ENCODE assay signal across 8 cellular contexts in genomic region chr2:37890893-37891495, GRCh38. TPM values are rescaled to one million over a fixed set of nuclear protein-coding genes. Genes with fewer than 3 reads are reported as not detected.
DNase-seq lines count a peak whose midpoint lies in the region; ATAC-seq and TF ChIP-seq lines count a peak whose summit lies in the region.

No MANE protein-coding gene starts in this region.

- DNase-seq in CD8-positive, alpha-beta T cell = peak; percentile 27 to 75 (median 55)
- DNase-seq in H7 = peak; percentile 76
- DNase-seq in NCI-H2227 (lab: John Stamatoyannopoulos, UW; ENCODE audit: unreplicated experiment) = peak; percentile 79
- DNase-seq in activated CD4-positive, CD25-positive, alpha-beta regulatory T cell treated with anti-CD3 and anti-CD28 coated beads, Interleukin-2, amount 50 U/mL, for 72 hours = peak; percentile 73
- peak; percentile 58 for DNase-seq in cerebellar cortex (ENCODE audit: low spot score)
- peak; percentile 74 to 90 for DNase-seq in left lung
- DNase-seq in stimulated activated CD4-positive, alpha-beta T cell treated with anti-CD3 and anti-CD28 coated beads, Interleukin-4, amount 100 ng/mL, for 4 hours = peak; percentile 53 to 65

- no peak overlapping the region for H3K27ac ChIP-seq in CD8-positive, alpha-beta T cell (ENCODE audit: low read depth, low read length)
- no peak overlapping the region for H3K27ac ChIP-seq in left lung

- CTCF ChIA-PET in CD8-positive, alpha-beta T cell (lab: Charles Lee) = interaction anchor here (0.7 to 8.3 kb wide), 14 partner anchors 8 to 664 kb away, joined by 3 to 96 read pairs (median 4); partner anchors contain the start of gene RMDN2

- H3K27ac Mint-ChIP-seq in CD8-positive, alpha-beta T cell = no peak overlapping the region

- no peaks in the 10 kb centered on the region for H3K27me3 ChIP-seq in CD8-positive, alpha-beta T cell (ENCODE audit: insufficient read depth, low read length)
- H3K27me3 ChIP-seq in H7 (ENCODE audit: control insufficient read depth, insufficient read depth, low read length) = no peaks in the 10 kb centered on the region
- no peaks in the 10 kb centered on the region for H3K27me3 ChIP-seq in left lung

- no peak overlapping the region for H3K4me3 ChIP-seq in CD8-positive, alpha-beta T cell (ENCODE audit: low read depth, low read length)
- H3K4me3 ChIP-seq in H7 (ENCODE audit: insufficient read depth, low read depth, low read length) (no peak overlapping the region), left lung (no peak overlapping the region)

- H3K9me3 ChIP-seq in CD8-positive, alpha-beta T cell (ENCODE audit: low read length) = no peaks in the 10 kb centered on the region
- no peaks in the 10 kb centered on the region for H3K9me3 ChIP-seq in left lung

- peak; percentile 57 for ATAC-seq in CD8-positive, alpha-beta T cell
- ATAC-seq in left lung = peak; percentile 70
- ATAC-seq in GM21515 (IDR thresholded peaks at IDR 0.05; ENCODE audit: unreplicated experiment) = no peak

- intact Hi-C loops in CD8-positive, alpha-beta T cell (cut with DNase I, micrococcal nuclease) = loop anchor here (1.0 to 10.0 kb wide), 4 partner anchors 34 to 495 kb away; partner anchors contain the start of gene RMDN2 (in 1 of the 2)
- intact Hi-C loops in left lung (cut with DNase I) = no loop called here

- no peak overlapping the region for H3K4me3 Mint-ChIP-seq in CD8-positive, alpha-beta T cell

- H3K36me3 Mint-ChIP-seq in CD8-positive, alpha-beta T cell = no peaks in the 10 kb centered on the region

- no peaks in the 10 kb centered on the region for H3K9me3 Mint-ChIP-seq in CD8-positive, alpha-beta T cell

- no peaks in the 10 kb centered on the region for H3K36me3 ChIP-seq in CD8-positive, alpha-beta T cell (ENCODE audit: insufficient read depth, low read length)
- H3K36me3 ChIP-seq in H7 (replicated peaks; ENCODE audit: control insufficient read depth, insufficient read depth, low read length) = no peaks in the 10 kb centered on the region
- H3K36me3 ChIP-seq in left lung = no peaks in the 10 kb centered on the region

- H3K4me1 ChIP-seq in CD8-positive, alpha-beta T cell (ENCODE audit: insufficient read depth, low read length) = peaks cover 36% of the 10 kb centered on the region
- peaks cover 6 to 50% of the 10 kb centered on the region in 2 donors for H3K4me1 ChIP-seq in left lung

- H3K4me1 Mint-ChIP-seq in CD8-positive, alpha-beta T cell (ENCODE audit: low read depth) = peaks cover 40% of the 10 kb centered on the region

- H3K27me3 Mint-ChIP-seq in CD8-positive, alpha-beta T cell (ENCODE audit: low read depth) = peaks cover 2% of the 10 kb centered on the region

- POLR2A ChIA-PET in CD8-positive, alpha-beta T cell (lab: Charles Lee) = no interaction called here

- peak; percentile 67 for TF ChIP-seq CTCF in CD8-positive, alpha-beta T cell (IDR thresholded peaks at IDR 0.05)
- TF ChIP-seq CTCF in left lung (IDR thresholded peaks at IDR 0.05) = peak; percentile 61 to 85

RNA-seq across cellular contexts. Expression of gene RMDN2, which starts 34.1 kb away (rescaled TPM):
- 1 to 10 TPM; 3.4 to 3.9 TPM for total RNA-seq in CD8-positive, alpha-beta T cell
- total RNA-seq in H7 (2014; rRNA removed; shearing (Covaris generic)) = 1.4 and 1.8 TPM in 2 replicates
- 10 to 100 TPM; 16.4 to 17.8 TPM for total RNA-seq in left lung

Comparison
In these comparisons a context has a peak if more than half of its experiments do, and no peak if none do; other contexts are left out.
1. intact Hi-C loops: an anchor here in CD8-positive, alpha-beta T cell (1.0 to 10.0 kb wide); none called in left lung.